In genomic region chr9:21615018-21615417, GRCh38 we compare ENCODE assay signal across 18 cellular contexts.
A peak's percentile ranks its signal among the peaks of the same experiment; 100 is the strongest.
DNase-seq lines count a peak whose midpoint lies in the region; ATAC-seq, FAIRE-seq and TF ChIP-seq lines count a peak whose summit lies in the region.
"Had no signal": no experiment of that assay in that cellular context is flagged by ENCODE, and none has a peak within 500 bp of the region (broad histone marks: within the 10 kb centered on the region; RNA-seq: fewer than 3 reads in every experiment).

No MANE protein-coding gene starts in this region.

- H3K4me2 ChIP-seq in mammary epithelial cell (ENCODE audit: insufficient read depth, low read depth, low read length) = peak overlapping the region; percentile 46
- H3K4me2 ChIP-seq in fibroblast of lung (ENCODE audit: extremely low read depth, insufficient read depth, low read length) = peak overlapping the region; percentile 28
- H3K4me2 ChIP-seq in smooth muscle cell = peak overlapping the region; percentile 60

- CTCF ChIA-PET in mammary epithelial cell (lab: Charles Lee; ENCODE audit: low non-redundant PET) (no interaction called here), MCF 10A (lab: Yijun Ruan, JAX) (no interaction called here)

- H3K9me3 Mint-ChIP-seq in MCF 10A (ENCODE audit: unreplicated experiment) (no peaks in the 10 kb centered on the region), natural killer cell (no peaks in the 10 kb centered on the region)
- H3K9me3 Mint-ChIP-seq: CD4-positive, CD25-positive, alpha-beta regulatory T cell had no signal

- H3K27ac Mint-ChIP-seq in MCF 10A (ENCODE audit: low read depth, unreplicated experiment) (no peak overlapping the region), natural killer cell (no peak overlapping the region)
- H3K27ac Mint-ChIP-seq: CD4-positive, CD25-positive, alpha-beta regulatory T cell had no signal

- intact Hi-C loops in mammary epithelial cell (cut with micrococcal nuclease) (no loop called here), MCF 10A (cut with micrococcal nuclease) (no loop called here), natural killer cell (cut with micrococcal nuclease) (no loop called here)

- H3K4me3 ChIP-seq in mammary epithelial cell (replicated peaks in 1 of 3; ENCODE audit: insufficient read depth in 1 of 3, low read depth in 2 of 3, low read length in 3 of 3) (no peak overlapping the region), RWPE2 (ENCODE audit: severe bottlenecking) (no peak overlapping the region), fibroblast of lung (replicated peaks in 1 of 4; ENCODE audit: control extremely low read depth in 1 of 4, insufficient read depth in 1 of 4, low read depth in 3 of 4, low read length in 4 of 4) (no peak overlapping the region), smooth muscle cell (no peak overlapping the region), small intestine (ENCODE audit: low read depth in 1 of 2, low read length in 2 of 2) (no peak overlapping the region), upper lobe of left lung (no peak overlapping the region)
- H3K4me3 ChIP-seq: GM12878 had no signal

- H3K27me3 Mint-ChIP-seq in MCF 10A (ENCODE audit: insufficient read depth, unreplicated experiment) (no peaks in the 10 kb centered on the region), natural killer cell (ENCODE audit: low read depth in 2 of 2) (peaks cover 16 to 45% of the 10 kb centered on the region in 2 donors)

- DNase-seq in mammary epithelial cell (no peak), MCF 10A (ENCODE audit: unreplicated experiment) (no peak), RWPE2 (ENCODE audit: low spot score) (no peak), fibroblast of lung (ENCODE audit: low read depth in 2 of 2) (no peak), smooth muscle cell (lab: John Stamatoyannopoulos, UW; ENCODE audit: unreplicated experiment) (no peak), small intestine (no peak), upper lobe of left lung (no peak), natural killer cell (no peak)
- DNase-seq: Calu3; CD4-positive, CD25-positive, alpha-beta regulatory T cell; DMS79; Kasumi-1; NCI-H1417 treated with DMSO at 0.1 percent for 48 hours; NCI-H226; NCI-H526 treated with DMSO at 0.1 percent for 48 hours had no signal

- FAIRE-seq in small intestine (lab: Jason Lieb, UNC) = no peak
- FAIRE-seq: GM12878, GM18507 had no signal

- H3K4me3 Mint-ChIP-seq in MCF 10A (ENCODE audit: unreplicated experiment) (no peak overlapping the region), natural killer cell (no peak overlapping the region)
- H3K4me3 Mint-ChIP-seq: CD4-positive, CD25-positive, alpha-beta regulatory T cell had no signal

- H3K4me1 Mint-ChIP-seq in MCF 10A (ENCODE audit: insufficient read depth, unreplicated experiment) (peaks cover 13% of the 10 kb centered on the region), natural killer cell (peaks cover 18 to 21% of the 10 kb centered on the region in 2 donors)

- dilution Hi-C loops in mammary epithelial cell (cut with HindIII; ENCODE audit: low sequenced_read_pairs) = no loop called here

- H3K9me3 ChIP-seq in mammary epithelial cell (replicated peaks; ENCODE audit: insufficient read depth, low read length) = no peaks in the 10 kb centered on the region
- no peaks in the 10 kb centered on the region for H3K9me3 ChIP-seq in RWPE2 (ENCODE audit: severe bottlenecking)
- H3K9me3 ChIP-seq in fibroblast of lung (ENCODE audit: control insufficient read depth, insufficient read depth, low read depth, low read length) = no peaks in the 10 kb centered on the region
- H3K9me3 ChIP-seq in smooth muscle cell (replicated peaks; ENCODE audit: low read depth) = no peaks in the 10 kb centered on the region
- H3K9me3 ChIP-seq in small intestine (ENCODE audit: control insufficient read depth, low read depth) = no peaks in the 10 kb centered on the region
- H3K9me3 ChIP-seq in upper lobe of left lung = no peaks in the 10 kb centered on the region

- no peak for TF ChIP-seq EP300 in upper lobe of left lung (IDR thresholded peaks at IDR 0.05)

- no peaks in the 10 kb centered on the region for H3K36me3 ChIP-seq in mammary epithelial cell (ENCODE audit: insufficient read depth, low read length)
- H3K36me3 ChIP-seq in RWPE2 (ENCODE audit: low read depth) = no peaks in the 10 kb centered on the region
- H3K36me3 ChIP-seq in fibroblast of lung (ENCODE audit: control insufficient read depth, insufficient read depth, low read length) = no peaks in the 10 kb centered on the region
- no peaks in the 10 kb centered on the region for H3K36me3 ChIP-seq in smooth muscle cell (ENCODE audit: low read depth)
- no peaks in the 10 kb centered on the region for H3K36me3 ChIP-seq in small intestine (ENCODE audit: control insufficient read depth in 2 of 2, insufficient read depth in 2 of 2, low read length in 2 of 2)
- no peaks in the 10 kb centered on the region for H3K36me3 ChIP-seq in upper lobe of left lung

- peak overlapping the region; percentile 45 for H2AFZ ChIP-seq in mammary epithelial cell (ENCODE audit: low read depth, low read length)
- peak overlapping the region; percentile 46 for H2AFZ ChIP-seq in fibroblast of lung (ENCODE audit: low read length)
- peak overlapping the region; percentile 63 for H2AFZ ChIP-seq in smooth muscle cell (ENCODE audit: low read depth)

- H3F3A ChIP-seq in smooth muscle cell (ENCODE audit: low read depth) = peaks cover 14% of the 10 kb centered on the region

- H4K20me1 ChIP-seq in mammary epithelial cell (ENCODE audit: insufficient read depth, low read length) (no peaks in the 10 kb centered on the region), fibroblast of lung (ENCODE audit: control insufficient read depth, extremely low read depth, insufficient read depth, low read length) (no peaks in the 10 kb centered on the region), smooth muscle cell (ENCODE audit: low read depth) (no peaks in the 10 kb centered on the region)

- no peak for TF ChIP-seq POLR2A in upper lobe of left lung (IDR thresholded peaks at IDR 0.05)

- ATAC-seq in RWPE2 (ENCODE audit: low read depth) (no peak), upper lobe of left lung (ENCODE audit: low FRiP score in 2 of 2) (no peak), natural killer cell (no peak)
- ATAC-seq: GM12878 had no signal

- TF ChIP-seq CTCF in mammary epithelial cell (conservative IDR thresholded peaks at IDR 0.05 in 1 of 2, IDR thresholded peaks at IDR 0.05 in 1 of 2; ENCODE audit: extremely low read depth in 1 of 2, insufficient read depth in 1 of 2, low read depth in 1 of 2, low read length in 2 of 2) (no peak), MCF 10A (IDR thresholded peaks at IDR 0.05; ENCODE audit: unreplicated experiment) (no peak), RWPE2 (IDR thresholded peaks at IDR 0.05; ENCODE audit: poor library complexity, severe bottlenecking) (no peak), fibroblast of lung (conservative IDR thresholded peaks at IDR 0.05 in 1 of 2, IDR thresholded peaks at IDR 0.05 in 1 of 2; ENCODE audit: low read depth in 1 of 2, low read length in 2 of 2) (no peak), smooth muscle cell (IDR thresholded peaks at IDR 0.05; ENCODE audit: borderline replicate concordance, insufficient read depth, poor library complexity, severe bottlenecking) (no peak), upper lobe of left lung (IDR thresholded peaks at IDR 0.05) (no peak), natural killer cell (IDR thresholded peaks at IDR 0.05) (no peak)

- no peaks in the 10 kb centered on the region for H3K27me3 ChIP-seq in mammary epithelial cell (ENCODE audit: insufficient read depth, low read length)
- H3K27me3 ChIP-seq in RWPE2 (ENCODE audit: insufficient read depth, poor library complexity, severe bottlenecking) = no peaks in the 10 kb centered on the region
- H3K27me3 ChIP-seq in fibroblast of lung (ENCODE audit: control insufficient read depth, insufficient read depth, low read length) = no peaks in the 10 kb centered on the region
- H3K27me3 ChIP-seq in smooth muscle cell (ENCODE audit: low read depth) = no peaks in the 10 kb centered on the region
- no peaks in the 10 kb centered on the region for H3K27me3 ChIP-seq in small intestine (ENCODE audit: control insufficient read depth in 2 of 2, insufficient read depth in 2 of 2, low read length in 2 of 2)
- H3K27me3 ChIP-seq in upper lobe of left lung = no peaks in the 10 kb centered on the region

- H3K79me2 ChIP-seq in mammary epithelial cell (ENCODE audit: insufficient read depth, low read length) = peaks cover 2% of the 10 kb centered on the region
- no peaks in the 10 kb centered on the region for H3K79me2 ChIP-seq in fibroblast of lung (ENCODE audit: control insufficient read depth, insufficient read depth, low read length)
- H3K79me2 ChIP-seq in smooth muscle cell (ENCODE audit: low read depth) = no peaks in the 10 kb centered on the region

- H3K36me3 Mint-ChIP-seq in MCF 10A (ENCODE audit: insufficient read depth, unreplicated experiment) (no peaks in the 10 kb centered on the region), natural killer cell (no peaks in the 10 kb centered on the region)
- H3K36me3 Mint-ChIP-seq: CD4-positive, CD25-positive, alpha-beta regulatory T cell had no signal

- in situ Hi-C loops in mammary epithelial cell (cut with MboI; ENCODE audit: low sequenced_read_pairs in 2 of 2) = no loop called here

- BruUV-seq in mammary epithelial cell (replicated peaks; lab: Mats Ljungman, UMichigan) (no TSS peak), MCF 10A (replicated peaks; lab: Mats Ljungman, UMichigan) (no TSS peak)

- no peak overlapping the region for H3K9ac ChIP-seq in mammary epithelial cell (ENCODE audit: insufficient read depth, low read length)
- H3K9ac ChIP-seq in fibroblast of lung (ENCODE audit: insufficient read depth, low read length) = no peak overlapping the region
- peak overlapping the region; percentile 30 for H3K9ac ChIP-seq in smooth muscle cell (ENCODE audit: low read depth)

- WGBS in mammary epithelial cell (ENCODE audit: low coverage, missing lambda C conversion rate) = 43% methylated on average over 1 of the region's 1 CpG
- 38% methylated on average over 1 of the region's 1 CpG for WGBS in smooth muscle cell (ENCODE audit: low lambda C conversion rate)
- WGBS in small intestine, 3 donors = 33 to 42% (median 36%) methylated on average over 1 of the region's 1 CpG
- 43 to 58% methylated on average over 1 of the region's 1 CpG for WGBS in upper lobe of left lung, 2 donors

- H3K4me1 ChIP-seq in mammary epithelial cell (ENCODE audit: insufficient read depth, low read length) = peaks cover 45% of the 10 kb centered on the region
- peaks cover 56% of the 10 kb centered on the region for H3K4me1 ChIP-seq in RWPE2 (ENCODE audit: insufficient read depth, poor library complexity, severe bottlenecking)
- H3K4me1 ChIP-seq in fibroblast of lung (ENCODE audit: control insufficient read depth, extremely low read depth, insufficient read depth, low read length) = peaks cover 6% of the 10 kb centered on the region
- peaks cover 8% of the 10 kb centered on the region for H3K4me1 ChIP-seq in smooth muscle cell (ENCODE audit: low read depth)
- H3K4me1 ChIP-seq in small intestine (ENCODE audit: control insufficient read depth in 2 of 2, insufficient read depth in 1 of 2, low read depth in 1 of 2, low read length in 1 of 2) = no peaks in the 10 kb centered on the region
- no peaks in the 10 kb centered on the region for H3K4me1 ChIP-seq in upper lobe of left lung

- H3K27ac ChIP-seq in mammary epithelial cell (ENCODE audit: insufficient read depth, low read depth, low read length) = peak overlapping the region; percentile 51
- H3K27ac ChIP-seq in RWPE2 (ENCODE audit: poor library complexity, severe bottlenecking) = peak overlapping the region; percentile 90
- peak overlapping the region; percentile 67 for H3K27ac ChIP-seq in fibroblast of lung (ENCODE audit: insufficient read depth, low read length)
- H3K27ac ChIP-seq in smooth muscle cell (ENCODE audit: low read depth) = peak overlapping the region; percentile 97
- no peak overlapping the region for H3K27ac ChIP-seq in small intestine (ENCODE audit: low read depth in 1 of 2, low read length in 1 of 2)
- H3K27ac ChIP-seq in upper lobe of left lung = no peak overlapping the region
- H3K27ac ChIP-seq: RWPE1 had no signal

- POLR2A ChIA-PET in MCF 10A (lab: Yijun Ruan, JAX) = interaction anchor here (0.6 kb wide), 1 partner anchor 39 kb away, joined by 3 read pairs; no protein-coding TSS in a partner anchor

Comparison
In these comparisons a context has a peak if more than half of its experiments do, and no peak if none do; other contexts are left out.
1. H3K27ac ChIP-seq: peak in mammary epithelial cell (single experiment), RWPE2 (single experiment), fibroblast of lung (single experiment) and smooth muscle cell (single experiment); none in small intestine (0 of 2) and upper lobe of left lung (0 of 4).
2. Peak in every context shown above with its lines, with median percentiles within 50 percentile points of each other: H2AFZ ChIP-seq and H3K4me2 ChIP-seq.